2 cellular contexts compared by ENCODE assay signal in the genomic region with DNA sequence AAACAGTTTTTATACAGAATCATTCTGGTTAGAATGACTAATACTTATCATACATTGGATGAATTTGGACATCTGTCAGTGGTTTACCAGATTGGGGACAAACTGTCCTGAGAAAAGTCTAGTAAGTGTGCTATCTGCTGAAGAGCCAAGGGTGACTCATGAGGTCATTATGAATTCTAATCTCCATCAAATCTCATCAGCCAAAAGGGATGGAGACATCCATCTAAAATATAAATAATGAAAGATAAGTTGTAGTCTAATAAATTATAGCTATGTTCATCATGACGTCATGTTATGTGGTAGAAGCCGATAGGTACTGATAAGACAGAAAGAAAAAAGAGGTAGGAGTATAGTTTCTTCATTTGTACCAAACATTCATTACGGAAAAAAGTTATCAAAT.
TF ChIP-seq lines count a peak whose summit lies in the region.

No MANE protein-coding gene starts in this region.

TF ChIP-seq in SK-N-SH, 30 proteins besides CTCF, POLR2A, EP300 and RAD21 (continued from another document):
- TF ChIP-seq, protein P1, sequence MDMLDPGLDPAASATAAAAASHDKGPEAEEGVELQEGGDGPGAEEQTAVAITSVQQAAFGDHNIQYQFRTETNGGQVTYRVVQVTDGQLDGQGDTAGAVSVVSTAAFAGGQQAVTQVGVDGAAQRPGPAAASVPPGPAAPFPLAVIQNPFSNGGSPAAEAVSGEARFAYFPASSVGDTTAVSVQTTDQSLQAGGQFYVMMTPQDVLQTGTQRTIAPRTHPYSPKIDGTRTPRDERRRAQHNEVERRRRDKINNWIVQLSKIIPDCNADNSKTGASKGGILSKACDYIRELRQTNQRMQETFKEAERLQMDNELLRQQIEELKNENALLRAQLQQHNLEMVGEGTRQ (IDR thresholded peaks at IDR 0.05; ENCODE audit: borderline replicate concordance, low read depth, low read length) = no peak
- TF ChIP-seq TAF1 (IDR thresholded peaks at IDR 0.05; ENCODE audit: borderline replicate concordance, low read depth, low read length) (no peak), RXRA (IDR thresholded peaks at IDR 0.05; ENCODE audit: borderline replicate concordance, low read depth) (peak; percentile 48; the same call in 1 of the 2 replicates), FOXM1 (IDR thresholded peaks at IDR 0.05; ENCODE audit: low read depth) (0 out of 2 replicates have a peak, but pooled peaks have one; percentile 52), NFIC (IDR thresholded peaks at IDR 0.05; ENCODE audit: borderline replicate concordance) (peak; percentile 64), SIN3A (IDR thresholded peaks at IDR 0.05; ENCODE audit: borderline replicate concordance, low read depth, low read length) (no peak), TEAD4 (IDR thresholded peaks at IDR 0.05; ENCODE audit: borderline replicate concordance, insufficient read depth) (peak; percentile 75), GATA2 (CRISPR knock-in tag; IDR thresholded peaks at IDR 0.05) (no peak), FOSL2 (IDR thresholded peaks at IDR 0.05; ENCODE audit: borderline replicate concordance, low read depth) (peak; percentile 69; the same call in 1 of the 2 replicates), RFX5 (IDR thresholded peaks at IDR 0.05; ENCODE audit: low read length) (no peak), PBX3 (IDR thresholded peaks at IDR 0.05) (peak; percentile 89), YY1 (IDR thresholded peaks at IDR 0.05; ENCODE audit: low read depth) (no peak), ZBTB33 (IDR thresholded peaks at IDR 0.05; ENCODE audit: borderline replicate concordance, low read depth) (0 out of 2 replicates have a peak, but pooled peaks have one; percentile 21), POLR2AphosphoS5 (IDR thresholded peaks at IDR 0.05; ENCODE audit: low read depth, low read length) (peak; percentile 25; the same call in 1 of the 2 replicates)
- TF ChIP-seq, protein P2, sequence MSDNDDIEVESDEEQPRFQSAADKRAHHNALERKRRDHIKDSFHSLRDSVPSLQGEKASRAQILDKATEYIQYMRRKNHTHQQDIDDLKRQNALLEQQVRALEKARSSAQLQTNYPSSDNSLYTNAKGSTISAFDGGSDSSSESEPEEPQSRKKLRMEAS (IDR thresholded peaks at IDR 0.05; ENCODE audit: low read depth) = no peak

TF ChIP-seq in K562, 482 proteins besides CTCF, POLR2A, EP300 and RAD21 (continued from another document):
- TF ChIP-seq, protein P3, sequence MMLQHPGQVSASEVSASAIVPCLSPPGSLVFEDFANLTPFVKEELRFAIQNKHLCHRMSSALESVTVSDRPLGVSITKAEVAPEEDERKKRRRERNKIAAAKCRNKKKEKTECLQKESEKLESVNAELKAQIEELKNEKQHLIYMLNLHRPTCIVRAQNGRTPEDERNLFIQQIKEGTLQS (IDR thresholded peaks at IDR 0.05) = peak; percentile 40
- TF ChIP-seq, protein P3 (CRISPR knock-in tag; conservative IDR thresholded peaks at IDR 0.05) = no peak
- TF ChIP-seq TEAD4 (IDR thresholded peaks at IDR 0.05; ENCODE audit: low read length) (no peak), TEAD4 (CRISPR knock-in tag; IDR thresholded peaks at IDR 0.05; ENCODE audit: borderline replicate concordance) (no peak), HMG20A (CRISPR knock-in tag; conservative IDR thresholded peaks at IDR 0.05) (no peak), ATF7 (IDR thresholded peaks at IDR 0.05) (peak; percentile 51; the same call in 1 of the 2 replicates), NELFE (IDR thresholded peaks at IDR 0.05; ENCODE audit: insufficient read depth, insufficient read length) (no peak), JUND (IDR thresholded peaks at IDR 0.05; ENCODE audit: borderline replicate concordance, low read depth, low read length) (no peak), JUND (tag; IDR thresholded peaks at IDR 0.05; ENCODE audit: borderline replicate concordance, low read depth, low read length) (peak; percentile 59; the same call in 2 of the 3 replicates), EZH2 (IDR thresholded peaks at IDR 0.05; ENCODE audit: borderline replicate concordance, low read depth, low read length) (no peak), SPI1 (IDR thresholded peaks at IDR 0.05; ENCODE audit: borderline replicate concordance, low read depth, low read length) (no peak), FOSL1 (tag; conservative IDR thresholded peaks at IDR 0.05) (peak; percentile 78)
TF ChIP-seq in K562: peak in this region for 4.
